ENCODE assay signal across 26 cellular contexts in the genomic region with DNA sequence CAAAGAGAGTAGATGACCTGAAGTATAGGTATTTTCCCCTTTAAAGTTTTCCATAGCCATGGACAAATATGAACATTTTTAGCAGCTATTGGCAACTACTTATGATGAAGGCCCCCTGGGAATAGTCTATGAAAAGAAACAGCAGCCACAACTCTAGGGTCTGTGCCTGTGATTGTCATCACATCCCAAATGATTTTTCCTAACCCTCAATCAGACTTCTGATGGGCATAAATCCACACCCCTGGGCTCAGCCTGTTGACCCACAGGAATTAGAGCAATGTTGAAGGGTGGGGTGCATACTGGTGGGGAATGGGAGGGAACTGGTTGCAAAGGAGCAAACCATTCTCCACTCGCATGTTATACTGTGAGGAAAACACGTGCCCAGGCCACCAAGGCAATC.
"Had no signal": no experiment of that assay in that cellular context is flagged by ENCODE, and none has a peak within 500 bp of the region (broad histone marks: within the 10 kb centered on the region; RNA-seq: fewer than 3 reads in every experiment).

No MANE protein-coding gene starts in this region.

- H3K4me1 ChIP-seq: neural progenitor cell, parathyroid adenoma, sigmoid colon, spleen, upper lobe of left lung had no signal

- H3K36me3 ChIP-seq: esophagus squamous epithelium, neural progenitor cell, sigmoid colon, spleen, tibial artery, upper lobe of left lung had no signal

- H3K4me2 ChIP-seq: neural progenitor cell had no signal

- H3K27me3 ChIP-seq: esophagus squamous epithelium, neural progenitor cell, sigmoid colon, spleen, testis, tibial artery, upper lobe of left lung had no signal

- H3K27ac ChIP-seq: coronary artery, esophagus squamous epithelium, neural progenitor cell, parathyroid adenoma, sigmoid colon, skin epidermis, spleen, testis, tibial artery, upper lobe of left lung had no signal

- H3K9me3 ChIP-seq: esophagus squamous epithelium, sigmoid colon, spleen, testis, tibial artery, upper lobe of left lung had no signal

- DNase-seq: dermis blood vessel endothelial cell; effector memory CD4-positive, alpha-beta T cell; erythroblast; esophagus squamous epithelium; foreskin melanocyte; glutamatergic neuron; hypothalamus; immature natural killer cell; islet precursor cell; kidney glomerular epithelial cell; left colon; naive thymus-derived CD4-positive, alpha-beta T cell; sigmoid colon; spleen; stimulated activated CD4-positive, alpha-beta T cell treated with anti-CD3 and anti-CD28 coated beads, Interleukin-4, amount 100 ng/mL, for 4 hours; stimulated activated naive CD8-positive, alpha-beta T cell treated with anti-CD3 and anti-CD28 coated beads, Interleukin-15, Interleukin-2, amounts not matched to agents 100 U/mL and 50 U/mL, for 24 hours; substantia nigra; testis; tibial artery; upper lobe of left lung had no signal

- H3K9ac ChIP-seq: neural progenitor cell, parathyroid adenoma had no signal

- H2AFZ ChIP-seq: neural progenitor cell, parathyroid adenoma had no signal

- H3K4me3 ChIP-seq: coronary artery, esophagus squamous epithelium, lung, neural progenitor cell, sigmoid colon, skin epidermis, spleen, testis, tibial artery, upper lobe of left lung had no signal

- ATAC-seq: left colon; naive thymus-derived CD4-positive, alpha-beta T cell; stimulated activated memory B cell treated with anti-CD40 and anti-IgM and Interleukin-4, amounts not matched to agents 10 μg/mL and 1 μg/mL and 100 μg/mL, for 72 hours; stimulated activated naive CD8-positive, alpha-beta T cell treated with anti-CD3 and anti-CD28 coated beads, Interleukin-15, Interleukin-2, amounts not matched to agents 100 U/mL and 50 U/mL, for 24 hours had no signal

- H3K79me2 ChIP-seq: parathyroid adenoma had no signal
